In genomic region chrY:2796977-2797523, GRCh38 we compare ENCODE assay signal across 10 cellular contexts. TPM values are rescaled to one million over a fixed set of nuclear protein-coding genes. Genes with fewer than 3 reads are reported as not detected.
"Had no signal": no experiment of that assay in that cellular context is flagged by ENCODE, and none has a peak within 500 bp of the region (broad histone marks: within the 10 kb centered on the region; RNA-seq: fewer than 3 reads in every experiment).

No MANE protein-coding gene starts in this region.

- ATAC-seq: HCT116 had no signal

- FAIRE-seq: HTR-8/SVneo had no signal

- H3K36me3 ChIP-seq: HAP-1 had no signal

- H3K4me1 ChIP-seq: HAP-1 had no signal

- DNase-seq: GM23248, GOT3, H7, HFFc6 had no signal

- H3K4me3 ChIP-seq: GM23248, HAP-1 had no signal

- H3K9ac ChIP-seq: GM23248 had no signal

- H3K27ac ChIP-seq: GM23248 had no signal

RNA-seq across cellular contexts. Expression of gene SRY, which starts 9.6 kb away (rescaled TPM):
- total RNA-seq: GM23248, H4, H7, HFFc6, HT-29 had no signal
- polyA plus RNA-seq: IgD-negative memory B cell had no signal

RNA-seq across cellular contexts. Expression of gene RPS4Y1, which starts 44.4 kb away (rescaled TPM):
- total RNA-seq: H7, HT-29 had no signal
- polyA plus RNA-seq: IgD-negative memory B cell had no signal
